ENCODE assay signal across 33 cellular contexts in the genomic region with DNA sequence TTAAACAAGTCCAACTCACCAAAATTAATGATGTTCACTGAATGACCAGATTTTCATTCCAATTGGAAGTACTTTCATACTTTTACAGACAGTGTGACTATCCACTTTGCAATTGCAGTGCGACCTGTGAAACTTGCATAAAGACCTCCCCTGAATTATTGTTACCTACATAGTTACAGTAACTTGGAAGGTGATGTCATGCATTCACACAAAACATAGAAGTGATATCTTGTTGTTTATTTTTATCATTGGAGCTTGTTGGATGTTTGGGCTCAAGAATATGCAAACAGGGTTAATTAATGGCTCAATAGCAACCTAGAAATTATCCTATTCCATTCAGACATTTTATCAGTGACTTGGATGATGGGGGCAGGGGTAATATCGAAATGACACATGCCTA.
"Had no signal": no experiment of that assay in that cellular context is flagged by ENCODE, and none has a peak within 500 bp of the region (broad histone marks: within the 10 kb centered on the region; RNA-seq: fewer than 3 reads in every experiment).

No MANE protein-coding gene starts in this region.

- H3K4me3 ChIP-seq: adrenal gland, ascending aorta, body of pancreas, breast epithelium, cardiac muscle cell had no signal

- FAIRE-seq: astrocyte, bronchial epithelial cell had no signal

- H3K9me3 ChIP-seq: adrenal gland, ascending aorta, body of pancreas, breast epithelium had no signal

- H3K4me1 ChIP-seq: adrenal gland, ascending aorta, body of pancreas, breast epithelium had no signal

- H3K36me3 ChIP-seq: adrenal gland, ascending aorta, brain microvascular endothelial cell, breast epithelium, cardiac muscle cell had no signal

- H3K27ac ChIP-seq: adrenal gland, ascending aorta, body of pancreas, brain microvascular endothelial cell, breast epithelium, cardiac muscle cell had no signal

- ATAC-seq: activated naive CD4-positive, alpha-beta T cell treated with anti-CD3 and anti-CD28 coated beads, Interleukin-2, amount 50 U/mL, for 72 hours; activated naive CD8-positive, alpha-beta T cell treated with anti-CD3 and anti-CD28 coated beads, Interleukin-2, amount 50 U/mL, for 24 hours; activated T-cell treated with anti-CD3 and anti-CD28 coated beads, Interleukin-2, amount 50 U/mL, for 4 hours; activated T-cell treated with anti-CD3 and anti-CD28 coated beads, Interleukin-2, amount 50 U/mL, for 72 hours; activated T-helper 17 cell treated with anti-CD3 and anti-CD28 coated beads, Interleukin-2, amount 50 U/mL, for 72 hours; body of pancreas had no signal

- DNase-seq: activated effector memory CD4-positive, alpha-beta T cell treated with anti-CD3 and anti-CD28 coated beads, Interleukin-2, amount 50 U/mL, for 16 hours; activated effector memory CD4-positive, alpha-beta T cell treated with Interleukin-2 at 50 U/mL for 16 hours; activated gamma-delta T cell; activated gamma-delta T cell treated with Interleukin-2 at 50 U/mL for 16 hours; activated naive CD4-positive, alpha-beta T cell; activated naive CD4-positive, alpha-beta T cell treated with anti-CD3 and anti-CD28 coated beads for 36 hours; activated naive CD4-positive, alpha-beta T cell treated with anti-CD3 and anti-CD28 coated beads, Interleukin-2, amount 10 ng/mL, durations not matched to agents 7 days and 5 days; activated naive CD4-positive, alpha-beta T cell treated with anti-CD3 and anti-CD28 coated beads, Interleukin-2, amount 50 U/mL, for 16 hours; activated naive CD4-positive, alpha-beta T cell treated with Interleukin-2 at 50 U/mL for 16 hours; activated naive CD8-positive, alpha-beta T cell treated with anti-CD3 and anti-CD28 coated beads for 36 hours; activated naive CD8-positive, alpha-beta T cell treated with anti-CD3 and anti-CD28 coated beads, Interleukin-2, amount 10 ng/mL, durations not matched to agents 7 days and 5 days; activated naive CD8-positive, alpha-beta T cell treated with anti-CD3 and anti-CD28 coated beads, Interleukin-2, amount 50 U/mL, for 24 hours; activated T-cell treated with anti-CD3 and anti-CD28 coated beads, Interleukin-2, amount 50 U/mL, for 24 hours; activated T-cell treated with anti-CD3 and anti-CD28 coated beads, Interleukin-2, amount 50 U/mL, for 4 hours; activated T-cell treated with anti-CD3 and anti-CD28 coated beads, Interleukin-2, amount 50 U/mL, for 48 hours; activated T-cell treated with anti-CD3 and anti-CD28 coated beads, Interleukin-2, amount 50 U/mL, for 72 hours; adrenal gland; amniotic stem cell; amygdala; anterior cingulate cortex; aorta; body of pancreas; brain microvascular endothelial cell; caudate nucleus; central memory CD4-positive, alpha-beta T cell; cerebellar nuclear complex had no signal

- H3K27me3 ChIP-seq: adrenal gland, ascending aorta, body of pancreas, brain microvascular endothelial cell, breast epithelium, cardiac muscle cell had no signal
